In the genomic region with DNA sequence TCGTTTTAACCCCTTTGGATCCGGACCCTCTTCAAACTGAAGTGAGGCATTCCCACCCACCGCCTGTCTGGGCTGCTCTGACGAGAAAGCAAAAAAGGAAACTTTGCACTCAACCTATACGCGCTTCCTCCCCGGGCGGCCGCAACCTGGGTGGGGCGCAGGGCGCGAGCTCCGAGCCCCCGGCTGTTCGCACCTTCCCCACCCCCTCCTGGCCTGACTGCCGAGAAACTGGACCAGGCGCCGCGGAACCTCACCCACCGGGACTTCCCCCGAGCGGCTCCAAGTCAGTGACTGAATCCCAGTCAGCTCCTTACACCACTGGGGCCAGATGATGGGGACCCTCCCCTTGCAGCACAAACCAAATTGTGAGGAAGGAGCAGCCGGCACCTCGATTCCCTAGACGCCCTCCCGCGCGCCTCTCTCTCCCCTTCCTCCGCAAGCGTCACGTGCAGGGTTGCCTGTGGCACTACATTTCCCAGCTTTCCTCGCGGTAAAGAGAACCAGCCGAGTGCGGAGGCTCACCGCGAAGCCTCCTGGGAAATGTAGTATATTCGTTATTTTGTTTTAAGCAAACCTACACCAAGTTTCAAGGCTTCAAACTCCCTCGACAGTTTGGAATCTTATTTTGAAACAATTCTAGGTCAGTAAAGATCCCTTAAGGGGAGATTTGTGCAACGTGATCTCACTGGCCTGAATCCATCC, we compare ENCODE assay signal across 8 cellular contexts. TPM values are rescaled to one million over a fixed set of nuclear protein-coding genes. Genes with fewer than 3 reads are reported as not detected.
A peak's percentile ranks its signal among the peaks of the same experiment; 100 is the strongest.
DNase-seq lines count a peak whose midpoint lies in the region; ATAC-seq and TF ChIP-seq lines count a peak whose summit lies in the region.

A gene with protein sequence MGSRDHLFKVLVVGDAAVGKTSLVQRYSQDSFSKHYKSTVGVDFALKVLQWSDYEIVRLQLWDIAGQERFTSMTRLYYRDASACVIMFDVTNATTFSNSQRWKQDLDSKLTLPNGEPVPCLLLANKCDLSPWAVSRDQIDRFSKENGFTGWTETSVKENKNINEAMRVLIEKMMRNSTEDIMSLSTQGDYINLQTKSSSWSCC (minus strand): TSS at position 468 of the 702 bp plus-strand sequence. CDS start 526 bp downstream, outside the sequence.

- peak within 1 kb of the TSS; percentile 93 for H3K4me3 ChIP-seq in kidney epithelial cell (ENCODE audit: low read depth, low read length)

- ATAC-seq in GM19023 (IDR thresholded peaks at IDR 0.05; ENCODE audit: unreplicated experiment) = peak; percentile 79
- peak; percentile 73 for ATAC-seq in HG03196 (IDR thresholded peaks at IDR 0.05; ENCODE audit: unreplicated experiment)

- no peaks in the 10 kb centered on the region for H3K27me3 ChIP-seq in kidney epithelial cell (ENCODE audit: control insufficient read depth, insufficient read depth, low read length)

- TF ChIP-seq CTCF in kidney epithelial cell (IDR thresholded peaks at IDR 0.05; ENCODE audit: insufficient read depth, low read length, poor library complexity, severe bottlenecking) = no peak

- no peaks in the 10 kb centered on the region for H3K36me3 ChIP-seq in kidney epithelial cell (ENCODE audit: control insufficient read depth, insufficient read depth, low read length)

- DNase-seq in AG08396 (ENCODE audit: low spot score) (peak; percentile 84), NCI-H446 (lab: John Stamatoyannopoulos, UW) (peak; percentile 70 to 93), cerebellum (ENCODE audit: low spot score) (peak; percentile 84), kidney epithelial cell (ENCODE audit: low read depth) (no peak)
- DNase-seq in activated CD4-positive, CD25-positive, alpha-beta regulatory T cell treated with anti-CD3 and anti-CD28 coated beads, Interleukin-2, amount 50 U/mL, for 72 hours = peak; percentile 75
- DNase-seq in stimulated activated CD4-positive, alpha-beta T cell treated with anti-CD3 and anti-CD28 coated beads, Interleukin-15, amount 100 ng/mL, for 24 hours = peak; percentile 89

RNA-seq across cellular contexts. Expression of the gene that starts here (rescaled TPM):
- total RNA-seq in cerebellum = 3.4 TPM
- 21.6 and 24.4 TPM in 2 replicates for total RNA-seq in kidney epithelial cell
